26 cellular contexts compared by ENCODE assay signal in genomic region chr1:17089496-17089895, GRCh38. TPM values are rescaled to one million over a fixed set of nuclear protein-coding genes. Genes with fewer than 3 reads are reported as not detected.
A peak's percentile ranks its signal among the peaks of the same experiment; 100 is the strongest.
DNase-seq lines count a peak whose midpoint lies in the region; ATAC-seq, FAIRE-seq and TF ChIP-seq lines count a peak whose summit lies in the region.
"Had no signal": no experiment of that assay in that cellular context is flagged by ENCODE, and none has a peak within 500 bp of the region (broad histone marks: within the 10 kb centered on the region; RNA-seq: fewer than 3 reads in every experiment).

No MANE protein-coding gene starts in this region.

- no peak overlapping the region for H3K4me2 ChIP-seq in osteoblast (ENCODE audit: insufficient read depth, low read length)
- H3K4me2 ChIP-seq: hepatocyte had no signal

- ATAC-seq in body of pancreas, result peak; percentile 25
- ATAC-seq: activated CD8-positive, alpha-beta T cell treated with anti-CD3 and anti-CD28 coated beads, Interleukin-2, amount 10 ng/mL, durations not matched to agents 7 days and 5 days; GM12878 had no signal

- H3K36me3 ChIP-seq in body of pancreas (replicated peaks in 1 of 2; ENCODE audit: insufficient read depth in 1 of 2, low read depth in 2 of 2) (no peaks in the 10 kb centered on the region), osteoblast (ENCODE audit: insufficient read depth, low read length) (no peaks in the 10 kb centered on the region), tibial nerve (no peaks in the 10 kb centered on the region)

- H3K9me3 ChIP-seq in body of pancreas, result no peaks in the 10 kb centered on the region
- H3K9me3 ChIP-seq in osteoblast (ENCODE audit: low read depth, low read length), result no peaks in the 10 kb centered on the region
- no peaks in the 10 kb centered on the region for H3K9me3 ChIP-seq in tibial nerve

- TF ChIP-seq POLR2A in body of pancreas (IDR thresholded peaks at IDR 0.05) (no peak), tibial nerve (IDR thresholded peaks at IDR 0.05) (no peak)

- H3K27me3 ChIP-seq in body of pancreas (no peaks in the 10 kb centered on the region), osteoblast (ENCODE audit: insufficient read depth, low read length) (peaks cover 12% of the 10 kb centered on the region), tibial nerve (no peaks in the 10 kb centered on the region)
- H3K27me3 ChIP-seq: hepatocyte had no signal

- H3K27ac ChIP-seq in body of pancreas (peak overlapping the region in 3 of 4 donors; percentile 66 to 79 (median 72)), osteoblast (ENCODE audit: low read depth, low read length) (no peak overlapping the region), tibial nerve (peak overlapping the region; percentile 3 to 81 (median 80))
- H3K27ac ChIP-seq: epithelial cell of prostate, hepatocyte had no signal

- DNase-seq in body of pancreas (peak in 1 of 4 donors; percentile 12), globus pallidus (ENCODE audit: low spot score) (peak; percentile 98), osteoblast (ENCODE audit: insufficient read length, low spot score, missing footprints) (peak; percentile 50), tibial nerve (ENCODE audit: low spot score in 2 of 2) (peak; percentile 12 to 28), kidney glomerular epithelial cell (lab: John Stamatoyannopoulos, UW) (no peak), NOMO-1 treated with DMSO at 0.1 percent for 48 hours (lab: John Stamatoyannopoulos, UW; ENCODE audit: unreplicated experiment) (no peak), D721Med (ENCODE audit: insufficient read length, low spot score) (no peak)
- DNase-seq: activated CD4-positive, CD25-positive, alpha-beta regulatory T cell treated with anti-CD3 and anti-CD28 coated beads, Interleukin-2, amount 50 U/mL, for 72 hours; activated CD8-positive, alpha-beta T cell treated with anti-CD3 and anti-CD28 coated beads, Interleukin-2, amount 10 ng/mL, durations not matched to agents 7 days and 5 days; activated naive CD4-positive, alpha-beta T cell treated with Interleukin-2 at 50 U/mL for 16 hours; activated T-cell treated with anti-CD3 and anti-CD28 coated beads, Interleukin-2, amount 50 U/mL, for 24 hours; central memory CD4-positive, alpha-beta T cell; DMS79 treated with DMSO at 0.1 percent for 48 hours; Karpas-422; NCI-H187 treated with DMSO at 0.1 percent for 48 hours; NCI-H82; OCI-M1; SHP77; T-helper 1 cell had no signal

- TF ChIP-seq CTCF in body of pancreas (IDR thresholded peaks at IDR 0.05), result no peak
- no peak for TF ChIP-seq CTCF in osteoblast (IDR thresholded peaks at IDR 0.05; ENCODE audit: extremely low read depth, low read depth, low read length)
- no peak for TF ChIP-seq CTCF in tibial nerve (IDR thresholded peaks at IDR 0.05)
- TF ChIP-seq CTCF in D721Med (IDR thresholded peaks at IDR 0.05; ENCODE audit: insufficient read depth, missing control alignments), result no peak

- intact Hi-C loops in body of pancreas (cut with DNase I), result no loop called here

- H3K79me2 ChIP-seq in osteoblast (ENCODE audit: insufficient read depth, low read length), result no peaks in the 10 kb centered on the region
- H3K79me2 ChIP-seq: hepatocyte had no signal

- H3K4me3 ChIP-seq in body of pancreas, result no peak overlapping the region
- no peak overlapping the region for H3K4me3 ChIP-seq in osteoblast (ENCODE audit: insufficient read depth, low read length)
- no peak overlapping the region for H3K4me3 ChIP-seq in tibial nerve
- H3K4me3 ChIP-seq: GM12878, hepatocyte, lung had no signal

- no peak for FAIRE-seq in D721Med (lab: Jason Lieb, UNC)
- FAIRE-seq: GM19239, islet of Langerhans, TTC549 had no signal

- H2AFZ ChIP-seq in osteoblast (ENCODE audit: low read length), result no peak overlapping the region
- H2AFZ ChIP-seq: hepatocyte had no signal

- H4K20me1 ChIP-seq in osteoblast (ENCODE audit: insufficient read depth, low read length), result no peaks in the 10 kb centered on the region

- peak; percentile 53 to 87 for TF ChIP-seq EP300 in tibial nerve (IDR thresholded peaks at IDR 0.05)

- 30 to 82% methylated on average over 2 to 14 of the region's 14 CpGs for WGBS in body of pancreas, 2 donors
- 33 to 40% methylated on average over 14 of the region's 14 CpGs for WGBS in tibial nerve, 2 donors

- peaks cover 16% of the 10 kb centered on the region for H3K4me1 ChIP-seq in body of pancreas
- no peaks in the 10 kb centered on the region for H3K4me1 ChIP-seq in osteoblast (ENCODE audit: insufficient read depth, low read length)
- peaks cover 0 to 32% (median 8%) of the 10 kb centered on the region in 4 donors for H3K4me1 ChIP-seq in tibial nerve

RNA-seq across cellular contexts. Expression of gene PADI2, which starts 29.8 kb away (rescaled TPM):
- total RNA-seq in body of pancreas (1 to 10 TPM; 2.3 to 3.0 TPM), osteoblast (under 0.01 and 0.29 TPM in 2 replicates), tibial nerve (10 to 100 TPM in 1 of 4 donors, 1 to 10 TPM in 3; 2.4 to 12.2 (median 6.3) TPM)
- total RNA-seq: activated CD8-positive, alpha-beta T cell treated with anti-CD3 and anti-CD28 coated beads, Interleukin-2, amount 10 ng/mL, durations not matched to agents 7 days and 5 days had no signal

RNA-seq across cellular contexts. Expression of gene SDHB, which starts 35.7 kb away (rescaled TPM):
- total RNA-seq in body of pancreas, result 10 to 100 TPM; 38.9 to 59.4 TPM
- total RNA-seq in osteoblast, result 87.6 and 87.8 TPM in 2 replicates
- total RNA-seq in tibial nerve, result 100 to 1,000 TPM in 1 of 4 donors, 10 to 100 TPM in 3; 79.6 to 130 (median 86.3) TPM

Comparison
In these comparisons a context has a peak if more than half of its experiments do, and no peak if none do; other contexts are left out.
1. DNase-seq: peak in globus pallidus (single experiment), osteoblast (single experiment) and tibial nerve (2 of 2); none in kidney glomerular epithelial cell (single experiment), NOMO-1 treated with DMSO at 0.1 percent for 48 hours (single experiment) and D721Med (single experiment).